In the genomic region with DNA sequence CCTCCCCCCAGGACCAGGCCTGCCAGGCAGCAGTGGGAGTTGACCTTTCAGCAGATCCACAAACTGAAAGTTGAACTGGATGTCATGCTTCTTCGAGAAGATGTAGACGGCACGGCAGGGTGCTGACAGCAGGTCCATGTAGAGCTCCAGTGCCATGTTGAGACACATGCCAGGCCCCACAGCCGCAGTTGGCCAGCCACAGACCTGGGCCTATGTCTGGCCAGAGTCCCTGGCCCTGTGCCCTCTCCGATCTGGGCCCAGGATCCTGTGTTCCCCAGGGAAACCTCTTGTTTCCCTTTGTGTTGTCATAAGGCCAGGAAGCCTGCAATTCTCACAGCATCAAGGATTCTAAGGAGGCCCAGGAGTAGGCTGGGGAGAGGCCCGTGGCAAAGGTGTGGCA, we compare ENCODE assay signal across 21 cellular contexts. TPM values are rescaled to one million over a fixed set of nuclear protein-coding genes. Genes with fewer than 3 reads are reported as not detected.
DNase-seq lines count a peak whose midpoint lies in the region; ATAC-seq and TF ChIP-seq lines count a peak whose summit lies in the region.
"Had no signal": no experiment of that assay in that cellular context is flagged by ENCODE, and none has a peak within 500 bp of the region (broad histone marks: within the 10 kb centered on the region; RNA-seq: fewer than 3 reads in every experiment).

A gene (minus strand): TSS at position 253 of the 400 bp plus-strand sequence. CDS start 97 bp downstream, at position 156.

- H3K4ac ChIP-seq in IMR-90 (ENCODE audit: low read depth, low read length), result no peak within 1 kb of the TSS

- CTCF ChIA-PET in IMR-90 (lab: Yijun Ruan, JAX), result no interaction called here

- H3K9me3 Mint-ChIP-seq in HFFc6, result no peaks in the 10 kb centered on the region
- H3K9me3 Mint-ChIP-seq: activated T-cell treated with anti-CD3 and anti-CD28 coated beads, Interleukin-2, amount 50 U/mL, for 24 hours; CD4-positive, CD25-positive, alpha-beta regulatory T cell had no signal

- H2BK5ac ChIP-seq in IMR-90 (ENCODE audit: low read depth, low read length, poor library complexity, severe bottlenecking), result no peak within 1 kb of the TSS

- no peak within 1 kb of the TSS for H3K18ac ChIP-seq in IMR-90 (ENCODE audit: low read depth, low read length)

- no peak within 1 kb of the TSS for H3K4me3 ChIP-seq in IMR-90 (ENCODE audit: insufficient read depth, low read depth, low read length)
- H3K4me3 ChIP-seq in stomach, result no peak within 1 kb of the TSS
- H3K4me3 ChIP-seq: vagina had no signal

- no peak within 1 kb of the TSS for H3K27ac Mint-ChIP-seq in HFFc6
- H3K27ac Mint-ChIP-seq: activated CD4-positive, alpha-beta T cell treated with anti-CD3 and anti-CD28 coated beads for 36 hours; activated T-cell treated with anti-CD3 and anti-CD28 coated beads, Interleukin-2, amount 50 U/mL, for 24 hours had no signal

- no peak within 1 kb of the TSS for H2BK20ac ChIP-seq in IMR-90 (ENCODE audit: low read depth, low read length)

- no peak within 1 kb of the TSS; the same call in 1 of the 2 replicates for H2AK5ac ChIP-seq in IMR-90 (ENCODE audit: low read depth, low read length)

- TF ChIP-seq POLR2A in IMR-90 (IDR thresholded peaks at IDR 0.05; ENCODE audit: low read depth, low read length) (no peak), stomach (IDR thresholded peaks at IDR 0.05) (no peak)

- no peak for TF ChIP-seq RAD21 in IMR-90 (IDR thresholded peaks at IDR 0.05; ENCODE audit: low read length)

- H2AK9ac ChIP-seq in IMR-90 (replicated peaks; ENCODE audit: low read depth, low read length, poor library complexity), result peak within 1 kb of the TSS; percentile 28

- no peak within 1 kb of the TSS for H3K4me3 Mint-ChIP-seq in HFFc6
- H3K4me3 Mint-ChIP-seq: activated CD4-positive, alpha-beta T cell treated with anti-CD3 and anti-CD28 coated beads for 36 hours; activated T-cell treated with anti-CD3 and anti-CD28 coated beads, Interleukin-2, amount 50 U/mL, for 24 hours; CD4-positive, CD25-positive, alpha-beta regulatory T cell had no signal

- H4K91ac ChIP-seq in IMR-90 (ENCODE audit: insufficient read depth, low read depth, low read length), result no peak within 1 kb of the TSS

- H3K4me1 ChIP-seq in IMR-90 (ENCODE audit: control insufficient read depth, insufficient read depth, low read length), result no peaks in the 10 kb centered on the region
- peaks cover 11 to 30% (median 15%) of the 10 kb centered on the region in 4 donors for H3K4me1 ChIP-seq in stomach
- H3K4me1 ChIP-seq: vagina had no signal

- no peak within 1 kb of the TSS for H3K9ac ChIP-seq in IMR-90 (ENCODE audit: low read depth, low read length)

- H3K9me3 ChIP-seq in IMR-90 (ENCODE audit: control insufficient read depth, insufficient read depth, low read length) (no peaks in the 10 kb centered on the region), stomach (no peaks in the 10 kb centered on the region)
- H3K9me3 ChIP-seq: vagina had no signal

- H4K20me1 ChIP-seq in IMR-90 (ENCODE audit: insufficient read depth, low read length), result no peaks in the 10 kb centered on the region

- POLR2A ChIA-PET in IMR-90 (lab: Charles Lee; ENCODE audit: unreplicated experiment), result no interaction called here

- in situ Hi-C loops in IMR-90 (cut with MboI; ENCODE audit: low sequenced_read_pairs), result no loop called here

- H3K27me3 Mint-ChIP-seq in HFFc6 (ENCODE audit: insufficient read depth), result peaks cover 26% of the 10 kb centered on the region
- H3K27me3 Mint-ChIP-seq: activated T-cell treated with anti-CD3 and anti-CD28 coated beads, Interleukin-2, amount 50 U/mL, for 24 hours had no signal

- H3K9me1 ChIP-seq in IMR-90 (ENCODE audit: insufficient read depth, low read length), result no peaks in the 10 kb centered on the region

- TF ChIP-seq EP300 in stomach (IDR thresholded peaks at IDR 0.05), result no peak

- H3K14ac ChIP-seq in IMR-90 (replicated peaks; ENCODE audit: low read depth, low read length), result no peak within 1 kb of the TSS

- H3K4me2 ChIP-seq in IMR-90 (ENCODE audit: low read depth, low read length), result no peak within 1 kb of the TSS

- no peak within 1 kb of the TSS for H4K8ac ChIP-seq in IMR-90 (ENCODE audit: low read depth in 2 of 2, low read length in 2 of 2)

- 71% methylated on average over 4 of the region's 6 CpGs; no CpG with 5 or more reads in 1 of the 2 experiments for WGBS in IMR-90 (ENCODE audit: extremely low coverage in 2 of 2, insufficient read length in 1 of 2), 2 experiments
- WGBS in stomach, 5 donors, result 60 to 73% (median 70%) methylated on average over 6 of the region's 6 CpGs

- no peaks in the 10 kb centered on the region; the same call in 1 of the 2 replicates for H3K27me3 ChIP-seq in IMR-90 (ENCODE audit: control insufficient read depth, insufficient read depth, low read length)
- H3K27me3 ChIP-seq in stomach, result no peaks in the 10 kb centered on the region
- H3K27me3 ChIP-seq: vagina had no signal

- no peaks in the 10 kb centered on the region for H3K36me3 Mint-ChIP-seq in HFFc6 (ENCODE audit: low read depth)
- H3K36me3 Mint-ChIP-seq: CD4-positive, CD25-positive, alpha-beta regulatory T cell had no signal

- dilution Hi-C loops in IMR-90 (cut with HindIII; ENCODE audit: low sequenced_read_pairs, unreplicated experiment), result no loop called here

- H3K36me3 ChIP-seq in IMR-90 (ENCODE audit: control insufficient read depth, insufficient read depth, low read length) (no peaks in the 10 kb centered on the region), stomach (no peaks in the 10 kb centered on the region)
- H3K36me3 ChIP-seq: vagina had no signal

- ATAC-seq in IMR-90 (ENCODE audit: low read depth), result no peak
- no peak for ATAC-seq in GM21423 (IDR thresholded peaks at IDR 0.05; ENCODE audit: unreplicated experiment)
- ATAC-seq: activated CD4-positive, alpha-beta T cell treated with anti-CD3 and anti-CD28 coated beads for 36 hours had no signal

- H3K27ac ChIP-seq in IMR-90 (ENCODE audit: insufficient read depth, low read length), result no peak within 1 kb of the TSS
- H3K27ac ChIP-seq in cingulate gyrus (ENCODE audit: low read depth, low read length), result peak within 1 kb of the TSS; percentile 35
- H3K27ac ChIP-seq in stomach, result peak within 1 kb of the TSS in 2 of 5 donors; percentile 27 to 36
- H3K27ac ChIP-seq: HL-60, vagina had no signal

- H2AFZ ChIP-seq in IMR-90 (replicated peaks; ENCODE audit: low read length, poor library complexity), result no peak within 1 kb of the TSS

- no peak within 1 kb of the TSS for H2BK120ac ChIP-seq in IMR-90 (ENCODE audit: low read depth, low read length)

- H3K4me1 Mint-ChIP-seq in HFFc6 (ENCODE audit: low read depth), result no peaks in the 10 kb centered on the region

- intact Hi-C loops in IMR-90 (cut with micrococcal nuclease) (no loop called here), stomach (cut with DNase I; ENCODE audit: low total_unique reads) (loop anchor here (5.0 kb wide), 1 partner anchor 68 kb away; no protein-coding TSS in a partner anchor)

- no peak within 1 kb of the TSS for H3K23ac ChIP-seq in IMR-90 (ENCODE audit: low read depth, low read length)

- H3K56ac ChIP-seq in IMR-90 (ENCODE audit: extremely low read depth, insufficient read depth, low read length), result no peak within 1 kb of the TSS

- no TSS peak for BruUV-seq in IMR-90 (replicated peaks; lab: Mats Ljungman, UMichigan)

- no peak within 1 kb of the TSS for H4K5ac ChIP-seq in IMR-90 (ENCODE audit: low read depth, low read length)

- no peak for DNase-seq in IMR-90
- DNase-seq in hepatic stellate cell (ENCODE audit: low spot score), result peak; percentile 49
- peak; percentile 32 for DNase-seq in stomach
- DNase-seq in activated CD4-positive, alpha-beta T cell treated with anti-CD3 and anti-CD28 coated beads, Interleukin-2, amount 50 U/mL, for 48 hours, result no peak
- DNase-seq in HFFc6, result no peak
- DNase-seq: activated CD4-positive, alpha-beta T cell treated with anti-CD3 and anti-CD28 coated beads for 36 hours; activated T-cell treated with anti-CD3 and anti-CD28 coated beads, Interleukin-2, amount 50 U/mL, for 24 hours; CD4-positive, CD25-positive, alpha-beta regulatory T cell; EL; GOT3; Kasumi-1; NCI-H1694 treated with DMSO at 0.1 percent for 48 hours; NCI-H524 treated with DMSO at 0.1 percent for 48 hours; T-helper 2 cell had no signal

- no peak within 1 kb of the TSS for H2BK15ac ChIP-seq in IMR-90 (ENCODE audit: low read depth, low read length)

- H3K79me1 ChIP-seq in IMR-90 (ENCODE audit: low read depth in 1 of 2, low read length in 2 of 2), result no peaks in the 10 kb centered on the region

- TF ChIP-seq CTCF in IMR-90 (conservative IDR thresholded peaks at IDR 0.05; ENCODE audit: low read depth, low read length) (no peak), stomach (IDR thresholded peaks at IDR 0.05) (no peak), HFFc6 (IDR thresholded peaks at IDR 0.05) (no peak)

TF ChIP-seq in IMR-90, 13 proteins besides CTCF, POLR2A, EP300 and RAD21 (continues in another document):
- TF ChIP-seq MAZ (IDR thresholded peaks at IDR 0.05; ENCODE audit: borderline replicate concordance, low read depth, low read length), result no peak
- no peak for TF ChIP-seq RCOR1 (IDR thresholded peaks at IDR 0.05; ENCODE audit: insufficient replicate concordance, low read length)
- no peak for TF ChIP-seq CEBPB (IDR thresholded peaks at IDR 0.05; ENCODE audit: low read depth, low read length)
- TF ChIP-seq MAFK (IDR thresholded peaks at IDR 0.05; ENCODE audit: low read depth, low read length), result no peak
- no peak for TF ChIP-seq BHLHE40 (IDR thresholded peaks at IDR 0.05; ENCODE audit: low read depth, low read length)
- TF ChIP-seq SMC3 (IDR thresholded peaks at IDR 0.05; ENCODE audit: low read depth, low read length), result no peak
- no peak for TF ChIP-seq NFE2L2 (IDR thresholded peaks at IDR 0.05; ENCODE audit: low read depth, low read length)
- no peak for TF ChIP-seq MXI1 (IDR thresholded peaks at IDR 0.05; ENCODE audit: borderline replicate concordance, low read depth, low read length)
- TF ChIP-seq, protein P1, sequence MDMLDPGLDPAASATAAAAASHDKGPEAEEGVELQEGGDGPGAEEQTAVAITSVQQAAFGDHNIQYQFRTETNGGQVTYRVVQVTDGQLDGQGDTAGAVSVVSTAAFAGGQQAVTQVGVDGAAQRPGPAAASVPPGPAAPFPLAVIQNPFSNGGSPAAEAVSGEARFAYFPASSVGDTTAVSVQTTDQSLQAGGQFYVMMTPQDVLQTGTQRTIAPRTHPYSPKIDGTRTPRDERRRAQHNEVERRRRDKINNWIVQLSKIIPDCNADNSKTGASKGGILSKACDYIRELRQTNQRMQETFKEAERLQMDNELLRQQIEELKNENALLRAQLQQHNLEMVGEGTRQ (IDR thresholded peaks at IDR 0.05; ENCODE audit: low read depth, low read length), result no peak

RNA-seq across cellular contexts. Expression of the gene that starts here (rescaled TPM):
- total RNA-seq in IMR-90 (2012; rRNA removed) (not detected in 2 replicates), stomach (not detected)
- polyA plus RNA-seq in IMR-90 (2012; rRNA removed) (not detected in 2 replicates), stomach (not detected)
- polyA plus RNA-seq in IMR-90 (2012; cell fraction: cytosol; rRNA removed), result not detected in 2 replicates
- not detected in 2 replicates for polyA plus RNA-seq in IMR-90 (2012; cell fraction: nucleus; rRNA removed; ENCODE audit: low replicate concordance)
- not detected for total RNA-seq in HFFc6 (2021; fragmentation: NEBNext Ultra II Directional; extraction: Animal tissue kit (Norgen Biotek cat#: 25700))
- total RNA-seq: activated CD4-positive, alpha-beta T cell treated with anti-CD3 and anti-CD28 coated beads for 36 hours; CD4-positive, CD25-positive, alpha-beta regulatory T cell; dermis microvascular lymphatic vessel endothelial cell; mesenteric fat pad; vagina had no signal
- polyA plus RNA-seq: adipose tissue; CD4-positive, CD25-positive, alpha-beta regulatory T cell had no signal

Comparison
In these comparisons a context has a peak if more than half of its experiments do, and no peak if none do; other contexts are left out.
1. Peak in DNase-seq in stomach; RNA of the gene not detected or under 1 TPM.